In the genomic region with DNA sequence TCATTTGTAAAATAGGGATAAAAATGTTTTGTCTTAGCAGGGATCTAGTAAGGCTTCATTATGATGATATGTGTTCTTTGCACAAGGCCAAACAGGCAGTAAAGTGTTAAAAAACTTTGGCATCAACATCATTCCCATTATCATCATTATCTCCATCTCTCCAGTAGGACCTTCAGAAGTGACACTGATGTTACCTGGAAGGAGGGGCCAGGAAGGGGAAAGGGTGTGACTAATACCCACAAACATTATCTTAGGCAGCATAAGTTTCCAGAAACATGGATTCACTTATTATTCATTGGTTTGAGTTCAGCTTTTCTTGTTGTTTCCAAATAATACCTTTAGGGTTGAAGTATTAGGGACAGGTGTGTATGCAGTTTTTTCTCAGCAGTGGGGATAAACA, we compare ENCODE assay signal across 17 cellular contexts.
DNase-seq lines count a peak whose midpoint lies in the region; ATAC-seq, FAIRE-seq and TF ChIP-seq lines count a peak whose summit lies in the region.
"Had no signal": no experiment of that assay in that cellular context is flagged by ENCODE, and none has a peak within 500 bp of the region (broad histone marks: within the 10 kb centered on the region; RNA-seq: fewer than 3 reads in every experiment).

No MANE protein-coding gene starts in this region.

- H3K4me3 ChIP-seq in GM23248 (no peak overlapping the region), bronchial epithelial cell (ENCODE audit: low read depth, low read length) (no peak overlapping the region), keratinocyte (ENCODE audit: control insufficient read depth in 2 of 3, extremely low read depth in 1 of 3, insufficient read depth in 2 of 3, low read depth in 1 of 3, low read length in 3 of 3) (no peak overlapping the region)
- H3K4me3 ChIP-seq: GM12878 had no signal

- in situ Hi-C loops in GM23248 (cut with MboI): no loop called here

- peak; percentile 13 for DNase-seq in GM23248
- DNase-seq in HT1080 (ENCODE audit: low read depth): peak; percentile 11
- peak; percentile 53 for DNase-seq in bronchial epithelial cell (ENCODE audit: low read depth)
- DNase-seq in keratinocyte (ENCODE audit: low read depth, low spot score): no peak
- DNase-seq in T-helper 9 cell: no peak
- DNase-seq in hippocampal formation (lab: John Stamatoyannopoulos, UW): no peak
- DNase-seq: C1 segment of cervical spinal cord; Calu3; CD4-positive, alpha-beta T cell; DMS 273 treated with DMSO at 0.1 percent for 48 hours; IMR-90 had no signal

- no peak for TF ChIP-seq CTCF in bronchial epithelial cell (IDR thresholded peaks at IDR 0.05; ENCODE audit: insufficient read depth, low read length, severe bottlenecking)
- TF ChIP-seq CTCF in keratinocyte (optimal IDR thresholded peaks at IDR 0.05 in 1 of 3, IDR thresholded peaks at IDR 0.05 in 1 of 3, conservative IDR thresholded peaks at IDR 0.05 in 1 of 3; ENCODE audit: extremely low read depth in 1 of 3, insufficient read depth in 2 of 3, low read length in 3 of 3): no peak

- no peak overlapping the region for H2AFZ ChIP-seq in GM23248
- no peak overlapping the region for H2AFZ ChIP-seq in keratinocyte (ENCODE audit: control insufficient read depth, low read length)

- H3K9ac ChIP-seq in GM23248 (no peak overlapping the region), keratinocyte (ENCODE audit: control insufficient read depth, extremely low read depth, insufficient read depth, low read length) (no peak overlapping the region)

- FAIRE-seq in bronchial epithelial cell (lab: Jason Lieb, UNC): no peak
- peak; percentile 52 for FAIRE-seq in keratinocyte (lab: Jason Lieb, UNC)
- FAIRE-seq: A204.1, GM12878, GM18507, H1 had no signal

- no peaks in the 10 kb centered on the region for H3K9me1 ChIP-seq in keratinocyte (ENCODE audit: control insufficient read depth, extremely low read depth, insufficient read depth, low read length)

- no peaks in the 10 kb centered on the region for H3K9me3 ChIP-seq in GM23248 (ENCODE audit: low read depth)
- no peaks in the 10 kb centered on the region for H3K9me3 ChIP-seq in keratinocyte (ENCODE audit: control insufficient read depth, low read depth, low read length)

- H3K4me1 ChIP-seq in GM23248 (ENCODE audit: insufficient read depth): peaks cover 18% of the 10 kb centered on the region
- peaks cover 55% of the 10 kb centered on the region for H3K4me1 ChIP-seq in keratinocyte (ENCODE audit: control insufficient read depth, extremely low read depth, insufficient read depth, low read length)

- no peak overlapping the region for H3K4me2 ChIP-seq in GM23248 (ENCODE audit: unreplicated experiment)
- H3K4me2 ChIP-seq in keratinocyte (ENCODE audit: control insufficient read depth, extremely low read depth, insufficient read depth, low read depth, low read length): no peak overlapping the region

- H3K27me3 ChIP-seq in GM23248 (replicated peaks; ENCODE audit: insufficient read depth) (no peaks in the 10 kb centered on the region), bronchial epithelial cell (ENCODE audit: control insufficient read depth, insufficient read depth, low read length) (no peaks in the 10 kb centered on the region), keratinocyte (ENCODE audit: control insufficient read depth, extremely low read depth, insufficient read depth, low read length) (no peaks in the 10 kb centered on the region)

- ATAC-seq in GM19035 (IDR thresholded peaks at IDR 0.05; ENCODE audit: unreplicated experiment): no peak
- ATAC-seq: GM12878, HCT116 had no signal

- H3K36me3 ChIP-seq in GM23248 (ENCODE audit: low read depth) (no peaks in the 10 kb centered on the region), bronchial epithelial cell (ENCODE audit: control insufficient read depth, insufficient read depth, low read length) (no peaks in the 10 kb centered on the region), keratinocyte (ENCODE audit: control insufficient read depth in 2 of 2, extremely low read depth in 1 of 2, insufficient read depth in 2 of 2, low read length in 2 of 2) (no peaks in the 10 kb centered on the region)

- no peaks in the 10 kb centered on the region for H3K9me2 ChIP-seq in GM23248 (ENCODE audit: insufficient read depth)

- no peaks in the 10 kb centered on the region for H4K20me1 ChIP-seq in GM23248 (ENCODE audit: insufficient read depth)
- no peaks in the 10 kb centered on the region for H4K20me1 ChIP-seq in keratinocyte (ENCODE audit: control insufficient read depth, extremely low read depth, insufficient read depth, low read length)

- dilution Hi-C loops in keratinocyte (cut with MboI; ENCODE audit: extremely low pct_ligation_motif_present, low sequenced_read_pairs): no loop called here

- no peak overlapping the region for H3K27ac ChIP-seq in GM23248
- no peak overlapping the region for H3K27ac ChIP-seq in keratinocyte (ENCODE audit: control insufficient read depth, insufficient read depth, low read length)

- H3K79me2 ChIP-seq in GM23248 (ENCODE audit: insufficient read depth) (peaks cover 15% of the 10 kb centered on the region), keratinocyte (ENCODE audit: control insufficient read depth, insufficient read depth, low read length) (no peaks in the 10 kb centered on the region)

- peaks cover 19% of the 10 kb centered on the region for H3F3A ChIP-seq in GM23248 (ENCODE audit: insufficient read depth)

Comparison
In these comparisons a context has a peak if more than half of its experiments do, and no peak if none do; other contexts are left out.
1. DNase-seq: peak in GM23248 (single experiment), HT1080 (single experiment) and bronchial epithelial cell (single experiment); none in keratinocyte (single experiment), T-helper 9 cell (single experiment) and hippocampal formation (0 of 2).